Comparison of ENCODE assay signal across 9 cellular contexts in genomic region chr5:38660194-38660668, GRCh38.
DNase-seq lines count a peak whose midpoint lies in the region; ATAC-seq and TF ChIP-seq lines count a peak whose summit lies in the region.
"Had no signal": no experiment of that assay in that cellular context is flagged by ENCODE, and none has a peak within 500 bp of the region (broad histone marks: within the 10 kb centered on the region; RNA-seq: fewer than 3 reads in every experiment).

No MANE protein-coding gene starts in this region.

- no peaks in the 10 kb centered on the region for H3K9me3 ChIP-seq in NT2/D1 (ENCODE audit: insufficient read depth, low read length)
- H3K9me3 ChIP-seq in right atrium auricular region = no peaks in the 10 kb centered on the region

- H3K27ac ChIP-seq in right atrium auricular region = peak overlapping the region in 1 of 2 donors; percentile 63

- no peak for TF ChIP-seq CTCF in right atrium auricular region (IDR thresholded peaks at IDR 0.05)

- H3K9ac ChIP-seq in NT2/D1 (ENCODE audit: insufficient read length, low read depth) = no peak overlapping the region

- H3K4me3 ChIP-seq in NT2/D1 (ENCODE audit: insufficient read length, low read depth) = no peak overlapping the region
- H3K4me3 ChIP-seq in right atrium auricular region = peak overlapping the region; percentile 17 to 24

- H3K36me3 ChIP-seq in NT2/D1 (ENCODE audit: insufficient read depth, insufficient read length, low read length) (no peaks in the 10 kb centered on the region), right atrium auricular region (no peaks in the 10 kb centered on the region)

- H3K27me3 ChIP-seq in NT2/D1 (ENCODE audit: insufficient read depth, insufficient read length) = no peaks in the 10 kb centered on the region
- H3K27me3 ChIP-seq in right atrium auricular region = no peaks in the 10 kb centered on the region

- intact Hi-C loops in Right ventricle myocardium inferior (cut with DNase I) (loop anchor here (5.0 kb wide), 1 partner anchor 68 kb away; no protein-coding TSS in a partner anchor), cardiac septum (cut with DNase I) (no loop called here)

- peak; percentile 83 for ATAC-seq in Right ventricle myocardium inferior
- ATAC-seq in stimulated activated naive CD8-positive, alpha-beta T cell treated with anti-CD3 and anti-CD28 coated beads, Interleukin-15, Interleukin-2, amounts not matched to agents 100 U/mL and 50 U/mL, for 24 hours = no peak

- no peak for DNase-seq in Right ventricle myocardium inferior (ENCODE audit: missing footprints)
- no peak for DNase-seq in cardiac septum (ENCODE audit: low spot score)
- peak; percentile 87 for DNase-seq in NT2/D1 (ENCODE audit: low read depth, low spot score)
- no peak for DNase-seq in right atrium auricular region (ENCODE audit: low spot score)
- DNase-seq in pons (ENCODE audit: low spot score) = no peak
- DNase-seq in CD1c-positive myeloid dendritic cell (ENCODE audit: extremely low spot score) = no peak
- DNase-seq in stimulated activated naive CD8-positive, alpha-beta T cell treated with anti-CD3 and anti-CD28 coated beads, Interleukin-15, Interleukin-2, amounts not matched to agents 100 U/mL and 50 U/mL, for 24 hours = no peak
- no peak for DNase-seq in germinal center (ENCODE audit: low spot score)
- DNase-seq: stimulated activated CD4-positive, alpha-beta T cell treated with anti-CD3 and anti-CD28 coated beads, Interleukin-2, amount 100 ng/mL, for 24 hours had no signal

- H3K4me1 ChIP-seq in NT2/D1 (ENCODE audit: insufficient read depth, insufficient read length) (no peaks in the 10 kb centered on the region), right atrium auricular region (peaks cover 0 to 17% of the 10 kb centered on the region in 2 donors)
